ENCODE assay signal across 2 cellular contexts in the genomic region with DNA sequence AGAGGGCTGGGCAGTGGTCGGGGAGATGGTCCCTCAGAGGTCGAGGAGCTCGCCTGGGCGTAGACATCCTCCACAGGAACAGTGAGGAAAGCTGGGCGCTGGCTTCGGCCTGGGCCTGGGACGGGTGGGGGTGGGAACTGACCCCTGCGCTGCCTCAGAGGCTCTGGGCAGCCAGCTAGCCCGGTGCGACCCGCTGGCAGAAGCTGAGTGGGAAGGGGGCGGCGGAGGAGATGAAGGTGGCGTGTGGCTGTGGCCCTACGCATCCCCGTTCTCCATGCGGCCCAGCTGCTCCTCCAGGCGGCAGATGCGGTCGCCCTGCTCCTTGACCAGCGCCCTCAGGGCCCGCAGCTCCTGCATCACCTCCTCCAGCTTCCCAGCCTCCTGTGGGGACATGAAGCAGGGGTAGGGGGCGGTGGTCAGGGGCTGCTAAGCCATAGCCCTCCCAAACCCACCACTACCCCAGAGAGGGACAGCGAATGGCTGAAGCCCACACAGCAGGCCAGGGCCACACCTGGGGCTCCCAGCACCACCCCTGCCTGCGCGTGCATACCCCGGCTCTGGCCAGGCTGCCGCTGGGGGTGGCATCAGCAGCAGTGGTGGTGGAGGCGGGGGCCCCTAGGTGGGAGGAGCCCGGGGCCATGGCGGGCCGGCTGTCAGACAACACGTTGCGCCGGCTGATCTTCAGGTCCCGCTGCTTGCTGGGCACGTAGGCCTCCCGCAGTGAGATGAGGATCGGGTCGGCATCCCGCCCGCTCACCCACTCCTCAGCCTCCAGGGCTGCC.
TF ChIP-seq lines count a peak whose summit lies in the region.

No MANE protein-coding gene starts in this region.

TF ChIP-seq in GM23338, 12 proteins besides CTCF, POLR2A, EP300 and RAD21:
- TF ChIP-seq, protein P1, sequence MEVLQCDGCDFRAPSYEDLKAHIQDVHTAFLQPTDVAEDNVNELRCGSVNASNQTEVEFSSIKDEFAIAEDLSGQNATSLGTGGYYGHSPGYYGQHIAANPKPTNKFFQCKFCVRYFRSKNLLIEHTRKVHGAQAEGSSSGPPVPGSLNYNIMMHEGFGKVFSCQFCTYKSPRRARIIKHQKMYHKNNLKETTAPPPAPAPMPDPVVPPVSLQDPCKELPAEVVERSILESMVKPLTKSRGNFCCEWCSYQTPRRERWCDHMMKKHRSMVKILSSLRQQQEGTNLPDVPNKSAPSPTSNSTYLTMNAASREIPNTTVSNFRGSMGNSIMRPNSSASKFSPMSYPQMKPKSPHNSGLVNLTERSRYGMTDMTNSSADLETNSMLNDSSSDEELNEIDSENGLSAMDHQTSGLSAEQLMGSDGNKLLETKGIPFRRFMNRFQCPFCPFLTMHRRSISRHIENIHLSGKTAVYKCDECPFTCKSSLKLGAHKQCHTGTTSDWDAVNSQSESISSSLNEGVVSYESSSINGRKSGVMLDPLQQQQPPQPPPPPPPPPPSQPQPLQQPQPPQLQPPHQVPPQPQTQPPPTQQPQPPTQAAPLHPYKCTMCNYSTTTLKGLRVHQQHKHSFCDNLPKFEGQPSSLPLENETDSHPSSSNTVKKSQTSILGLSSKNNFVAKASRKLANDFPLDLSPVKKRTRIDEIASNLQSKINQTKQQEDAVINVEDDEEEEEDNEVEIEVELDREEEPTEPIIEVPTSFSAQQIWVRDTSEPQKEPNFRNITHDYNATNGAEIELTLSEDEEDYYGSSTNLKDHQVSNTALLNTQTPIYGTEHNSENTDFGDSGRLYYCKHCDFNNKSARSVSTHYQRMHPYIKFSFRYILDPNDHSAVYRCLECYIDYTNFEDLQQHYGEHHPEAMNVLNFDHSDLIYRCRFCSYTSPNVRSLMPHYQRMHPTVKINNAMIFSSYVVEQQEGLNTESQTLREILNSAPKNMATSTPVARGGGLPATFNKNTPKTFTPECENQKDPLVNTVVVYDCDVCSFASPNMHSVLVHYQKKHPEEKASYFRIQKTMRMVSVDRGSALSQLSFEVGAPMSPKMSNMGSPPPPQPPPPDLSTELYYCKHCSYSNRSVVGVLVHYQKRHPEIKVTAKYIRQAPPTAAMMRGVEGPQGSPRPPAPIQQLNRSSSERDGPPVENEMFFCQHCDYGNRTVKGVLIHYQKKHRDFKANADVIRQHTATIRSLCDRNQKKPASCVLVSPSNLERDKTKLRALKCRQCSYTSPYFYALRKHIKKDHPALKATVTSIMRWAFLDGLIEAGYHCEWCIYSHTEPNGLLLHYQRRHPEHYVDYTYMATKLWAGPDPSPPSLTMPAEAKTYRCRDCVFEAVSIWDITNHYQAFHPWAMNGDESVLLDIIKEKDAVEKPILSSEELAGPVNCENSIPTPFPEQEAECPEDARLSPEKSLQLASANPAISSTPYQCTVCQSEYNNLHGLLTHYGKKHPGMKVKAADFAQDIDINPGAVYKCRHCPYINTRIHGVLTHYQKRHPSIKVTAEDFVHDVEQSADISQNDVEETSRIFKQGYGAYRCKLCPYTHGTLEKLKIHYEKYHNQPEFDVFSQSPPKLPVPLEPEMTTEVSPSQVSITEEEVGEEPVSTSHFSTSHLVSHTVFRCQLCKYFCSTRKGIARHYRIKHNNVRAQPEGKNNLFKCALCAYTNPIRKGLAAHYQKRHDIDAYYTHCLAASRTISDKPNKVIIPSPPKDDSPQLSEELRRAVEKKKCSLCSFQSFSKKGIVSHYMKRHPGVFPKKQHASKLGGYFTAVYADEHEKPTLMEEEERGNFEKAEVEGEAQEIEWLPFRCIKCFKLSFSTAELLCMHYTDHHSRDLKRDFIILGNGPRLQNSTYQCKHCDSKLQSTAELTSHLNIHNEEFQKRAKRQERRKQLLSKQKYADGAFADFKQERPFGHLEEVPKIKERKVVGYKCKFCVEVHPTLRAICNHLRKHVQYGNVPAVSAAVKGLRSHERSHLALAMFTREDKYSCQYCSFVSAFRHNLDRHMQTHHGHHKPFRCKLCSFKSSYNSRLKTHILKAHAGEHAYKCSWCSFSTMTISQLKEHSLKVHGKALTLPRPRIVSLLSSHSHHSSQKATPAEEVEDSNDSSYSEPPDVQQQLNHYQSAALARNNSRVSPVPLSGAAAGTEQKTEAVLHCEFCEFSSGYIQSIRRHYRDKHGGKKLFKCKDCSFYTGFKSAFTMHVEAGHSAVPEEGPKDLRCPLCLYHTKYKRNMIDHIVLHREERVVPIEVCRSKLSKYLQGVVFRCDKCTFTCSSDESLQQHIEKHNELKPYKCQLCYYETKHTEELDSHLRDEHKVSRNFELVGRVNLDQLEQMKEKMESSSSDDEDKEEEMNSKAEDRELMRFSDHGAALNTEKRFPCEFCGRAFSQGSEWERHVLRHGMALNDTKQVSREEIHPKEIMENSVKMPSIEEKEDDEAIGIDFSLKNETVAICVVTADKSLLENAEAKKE (CRISPR knock-in tag; IDR thresholded peaks at IDR 0.05) = no peak
- no peak for TF ChIP-seq JUNB (IDR thresholded peaks at IDR 0.05; ENCODE audit: unreplicated experiment)
- no peak for TF ChIP-seq NANOG (IDR thresholded peaks at IDR 0.05; ENCODE audit: borderline replicate concordance)
- no peak for TF ChIP-seq CREB1 (CRISPR knock-in tag; IDR thresholded peaks at IDR 0.05; ENCODE audit: low read depth)

TF ChIP-seq in endothelial cell of umbilical vein, 7 proteins besides CTCF, POLR2A, EP300 and RAD21:
- TF ChIP-seq FOS (IDR thresholded peaks at IDR 0.05; ENCODE audit: borderline replicate concordance, insufficient read depth, low read length) (no peak), POLR2AphosphoS5 (IDR thresholded peaks at IDR 0.05; ENCODE audit: insufficient read depth, low read depth, low read length) (peak; percentile 12)
